In the genomic region with DNA sequence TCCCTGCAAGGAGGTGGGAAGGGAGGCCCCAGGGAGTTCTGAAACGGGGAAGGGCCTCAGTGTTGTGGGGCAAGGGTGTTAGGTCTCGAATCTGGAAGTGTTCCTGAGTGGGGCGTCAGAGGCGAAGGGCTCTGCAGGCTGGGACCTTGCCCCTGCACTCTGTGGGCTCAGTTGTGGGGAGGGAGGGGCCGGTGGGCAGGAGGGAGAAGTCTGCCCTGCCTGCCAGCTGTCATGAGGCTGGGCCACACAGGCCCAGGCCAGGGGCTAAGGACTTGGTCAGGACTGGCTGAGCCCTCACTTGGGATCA, we compare ENCODE assay signal across 8 cellular contexts. TPM values are rescaled to one million over a fixed set of nuclear protein-coding genes. Genes with fewer than 3 reads are reported as not detected.
DNase-seq lines count a peak whose midpoint lies in the region; ATAC-seq and TF ChIP-seq lines count a peak whose summit lies in the region.

A gene (plus strand): TSS at position 59 of the 307 bp plus-strand sequence. CDS start 689 bp downstream, outside the sequence.

- H3K9me3 ChIP-seq in SK-N-MC (ENCODE audit: low read depth, low read length) (no peaks in the 10 kb centered on the region), cardiac muscle cell (ENCODE audit: low read depth) (no peaks in the 10 kb centered on the region)

- H3K4me1 ChIP-seq in cardiac muscle cell (ENCODE audit: low read depth): peaks cover 30% of the 10 kb centered on the region

- H3K9ac ChIP-seq in SK-N-MC (ENCODE audit: insufficient read length): peak within 1 kb of the TSS; percentile 32

- peak; percentile 16 for ATAC-seq in GM19452 (IDR thresholded peaks at IDR 0.05; ENCODE audit: unreplicated experiment)

- no peak for TF ChIP-seq CTCF in cardiac muscle cell (IDR thresholded peaks at IDR 0.05; ENCODE audit: low read depth, low read length)
- no peak for TF ChIP-seq CTCF in retinal pigment epithelial cell (conservative IDR thresholded peaks at IDR 0.05; ENCODE audit: low read depth, low read length)

- H3K36me3 ChIP-seq in SK-N-MC (ENCODE audit: insufficient read depth, low read length): no peaks in the 10 kb centered on the region; the same call in 1 of the 2 replicates
- H3K36me3 ChIP-seq in cardiac muscle cell: peaks cover 7% of the 10 kb centered on the region

- H3K27ac ChIP-seq in SK-N-MC (no peak within 1 kb of the TSS), cardiac muscle cell (peak within 1 kb of the TSS; percentile 27)

- H3K27me3 ChIP-seq in cardiac muscle cell: peaks cover 29% of the 10 kb centered on the region

- DNase-seq in SK-N-MC (ENCODE audit: low read depth, low spot score) (no peak), cardiac muscle cell (ENCODE audit: low read depth in 1 of 2, low spot score in 1 of 2) (no peak), retinal pigment epithelial cell (ENCODE audit: low read depth) (no peak), NCI-H187 treated with DMSO at 0.1 percent for 48 hours (lab: John Stamatoyannopoulos, UW) (no peak), EL (no peak), SIG-M5 (lab: John Stamatoyannopoulos, UW) (no peak)
- DNase-seq in central memory CD4-positive, alpha-beta T cell: no peak

- peak within 1 kb of the TSS; percentile 86 for H3K4me3 ChIP-seq in SK-N-MC
- H3K4me3 ChIP-seq in cardiac muscle cell: peak within 1 kb of the TSS; percentile 27
- H3K4me3 ChIP-seq in retinal pigment epithelial cell (ENCODE audit: low read length): peak within 1 kb of the TSS; percentile 44

RNA-seq across cellular contexts. Expression of the gene that starts here (rescaled TPM):
- total RNA-seq in cardiac muscle cell: 43.9 and 91.0 TPM in 2 replicates
- 84.5 and 113 TPM in 2 replicates for polyA plus RNA-seq in cardiac muscle cell

Comparison
In these comparisons a context has a peak if more than half of its experiments do, and no peak if none do; other contexts are left out.
1. H3K4me3 ChIP-seq: peak in every context shown above with its lines; median percentile 86 in SK-N-MC; 44 in retinal pigment epithelial cell; 27 in cardiac muscle cell.